8 cellular contexts compared by ENCODE assay signal in the genomic region with DNA sequence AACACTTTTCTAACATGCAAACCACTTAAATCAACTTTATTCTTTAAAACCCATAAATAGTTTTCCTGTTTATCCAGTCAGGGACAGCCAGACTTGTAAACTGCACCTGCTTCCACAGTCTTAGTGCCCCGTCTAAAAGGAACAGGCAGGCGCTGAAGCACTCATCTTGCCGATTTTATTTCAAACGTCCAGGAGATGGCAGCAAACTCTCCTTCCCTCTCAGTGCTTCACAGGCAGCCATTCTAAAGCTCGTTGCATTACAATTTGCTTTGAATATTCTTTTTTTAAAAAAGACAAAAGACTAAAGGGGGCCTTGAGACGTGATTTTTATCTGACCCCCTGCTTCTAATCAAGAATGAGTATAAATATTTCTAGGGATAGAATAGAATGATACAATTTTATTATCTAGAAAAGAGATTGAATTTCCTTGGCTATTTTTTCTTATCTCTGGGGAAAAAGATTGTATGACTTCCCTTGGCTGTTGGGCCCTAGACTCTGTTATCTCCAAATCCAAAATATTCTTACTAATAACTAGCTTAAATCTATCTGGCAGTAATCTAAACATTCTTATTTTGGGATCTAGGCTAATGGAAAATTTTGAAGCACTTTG.
DNase-seq lines count a peak whose midpoint lies in the region; ATAC-seq, FAIRE-seq and TF ChIP-seq lines count a peak whose summit lies in the region.

No MANE protein-coding gene starts in this region.

- 4% methylated on average over 6 of the region's 6 CpGs for WGBS in SK-N-SH (ENCODE audit: low lambda C conversion rate)

- POLR2A ChIA-PET in SK-N-SH (lab: Yijun Ruan, JAX): no interaction called here

- no peaks in the 10 kb centered on the region for H3K27me3 ChIP-seq in SK-N-SH (ENCODE audit: insufficient read depth)
- H3K27me3 ChIP-seq in astrocyte (ENCODE audit: insufficient read depth, low read length): no peaks in the 10 kb centered on the region

- ATAC-seq in Right ventricle myocardium inferior (peak; percentile 62), HG02610 (IDR thresholded peaks at IDR 0.05; ENCODE audit: unreplicated experiment) (peak; percentile 77)

- H3F3A ChIP-seq in SK-N-SH (replicated peaks; ENCODE audit: insufficient read depth): peaks cover 35% of the 10 kb centered on the region

- H3K4me3 ChIP-seq in SK-N-SH (ENCODE audit: low read depth in 2 of 2, low read length in 1 of 2): no peak overlapping the region
- H3K4me3 ChIP-seq in astrocyte (ENCODE audit: insufficient read depth, low read depth, low read length): no peak overlapping the region

- DNase-seq in Right ventricle myocardium inferior (ENCODE audit: missing footprints) (no peak), cardiac septum (ENCODE audit: low spot score) (no peak), NAMALWA (ENCODE audit: low spot score) (peak; percentile 95), SK-N-SH (peak; percentile 63), astrocyte (ENCODE audit: low read depth) (peak; percentile 49), iPS-NIHi11 (ENCODE audit: low spot score) (peak; percentile 70)
- peak; percentile 49 for DNase-seq in stimulated activated CD4-positive, alpha-beta T cell treated with anti-CD3 and anti-CD28 coated beads, Interleukin-15, amount 100 ng/mL, for 24 hours

- intact Hi-C loops in Right ventricle myocardium inferior (cut with DNase I): loop anchor here (5.0 kb wide), 3 partner anchors 60 to 300 kb away; no protein-coding TSS in a partner anchor
- intact Hi-C loops in cardiac septum (cut with DNase I): loop anchor here (2.0 to 5.0 kb wide), 5 partner anchors 59 to 295 kb away; a partner anchor contains a TSS

- TF ChIP-seq CTCF in SK-N-SH (IDR thresholded peaks at IDR 0.05) (peak; percentile 78), astrocyte (IDR thresholded peaks at IDR 0.05; ENCODE audit: insufficient read depth, low read depth, low read length) (peak; percentile 72)

- no peak for TF ChIP-seq EP300 in SK-N-SH (IDR thresholded peaks at IDR 0.05; ENCODE audit: borderline replicate concordance in 1 of 2, low read depth in 1 of 2, low read length in 1 of 2)

- FAIRE-seq in astrocyte (lab: Jason Lieb, UNC): peak; percentile 55

- H3K4me2 ChIP-seq in SK-N-SH: 0 out of 2 replicates have a peak overlapping the region, but pooled peaks have one; percentile 52
- H3K4me2 ChIP-seq in astrocyte (ENCODE audit: low read length): no peak overlapping the region

- H3K4me3 Mint-ChIP-seq in astrocyte (ENCODE audit: unreplicated experiment): no peak overlapping the region

- H3K27ac ChIP-seq in SK-N-SH (ENCODE audit: low read depth in 2 of 2, low read length in 1 of 2): peak overlapping the region; percentile 16 to 66; a peak in 1 of 4 replicates
- H3K27ac ChIP-seq in astrocyte (ENCODE audit: low read depth, low read length): no peak overlapping the region

- H3K9ac ChIP-seq in SK-N-SH (no peak overlapping the region), astrocyte (ENCODE audit: low read length) (no peak overlapping the region)

- H3K79me2 ChIP-seq in SK-N-SH (ENCODE audit: insufficient read depth) (no peaks in the 10 kb centered on the region), astrocyte (ENCODE audit: insufficient read depth, low read length) (no peaks in the 10 kb centered on the region)

- no peaks in the 10 kb centered on the region for H3K27me3 Mint-ChIP-seq in astrocyte (ENCODE audit: low read depth, unreplicated experiment)

- H3K9me3 Mint-ChIP-seq in astrocyte (ENCODE audit: unreplicated experiment): no peaks in the 10 kb centered on the region

- peaks cover 17% of the 10 kb centered on the region for H3K4me1 Mint-ChIP-seq in astrocyte (ENCODE audit: low read depth, unreplicated experiment)

- H3K9me3 ChIP-seq in SK-N-SH (no peaks in the 10 kb centered on the region), astrocyte (ENCODE audit: insufficient read depth, low read depth, low read length) (no peaks in the 10 kb centered on the region)

- H3K36me3 ChIP-seq in SK-N-SH (replicated peaks in 1 of 2; ENCODE audit: control insufficient read depth in 1 of 2, insufficient read depth in 2 of 2, low read length in 1 of 2) (peaks cover 0 to 17% of the 10 kb centered on the region in 2 experiments), astrocyte (ENCODE audit: insufficient read depth, low read length) (no peaks in the 10 kb centered on the region)

- peak; percentile 81 for TF ChIP-seq RAD21 in SK-N-SH (IDR thresholded peaks at IDR 0.05; ENCODE audit: low read length)

- no peaks in the 10 kb centered on the region for H3K9me2 ChIP-seq in SK-N-SH

- CTCF ChIA-PET in SK-N-SH (lab: Yijun Ruan, JAX): interaction anchor here (0.6 to 8.1 kb wide), 34 partner anchors 8 to 301 kb away, joined by 3 to 67 read pairs (median 4); a partner anchor contains a TSS

- H2AFZ ChIP-seq in SK-N-SH (ENCODE audit: low read depth): peak overlapping the region; percentile 54; the same call in 1 of the 2 replicates
- H2AFZ ChIP-seq in astrocyte (ENCODE audit: low read depth, low read length): no peak overlapping the region

- H4K20me1 ChIP-seq in SK-N-SH (ENCODE audit: insufficient read depth): no peaks in the 10 kb centered on the region
- no peaks in the 10 kb centered on the region for H4K20me1 ChIP-seq in astrocyte (ENCODE audit: insufficient read depth, low read length)

- peak overlapping the region; percentile 73 for H3K27ac Mint-ChIP-seq in astrocyte (ENCODE audit: unreplicated experiment)

- H3K36me3 Mint-ChIP-seq in astrocyte (ENCODE audit: low read depth, unreplicated experiment): no peaks in the 10 kb centered on the region

- H3K4me1 ChIP-seq in SK-N-SH (ENCODE audit: control insufficient read depth in 1 of 2, insufficient read depth in 2 of 2, low read depth in 1 of 2, low read length in 1 of 2): peaks cover 8 to 29% of the 10 kb centered on the region in 2 experiments
- H3K4me1 ChIP-seq in astrocyte (ENCODE audit: insufficient read depth, low read length): peaks cover 13% of the 10 kb centered on the region

TF ChIP-seq in SK-N-SH, 30 proteins besides CTCF, POLR2A, EP300 and RAD21:
- TF ChIP-seq POLR2AphosphoS5 (IDR thresholded peaks at IDR 0.05; ENCODE audit: low read depth, low read length) (0 out of 2 replicates have a peak, but pooled peaks have one; percentile 14), JUND (IDR thresholded peaks at IDR 0.05) (no peak), TEAD4 (IDR thresholded peaks at IDR 0.05; ENCODE audit: borderline replicate concordance, insufficient read depth) (no peak), RXRA (IDR thresholded peaks at IDR 0.05; ENCODE audit: borderline replicate concordance, low read depth) (no peak), YY1 (IDR thresholded peaks at IDR 0.05; ENCODE audit: low read depth) (peak; percentile 69; the same call in 1 of the 2 replicates), SMC3 (IDR thresholded peaks at IDR 0.05; ENCODE audit: low read depth, low read length) (peak; percentile 70), FOSL2 (IDR thresholded peaks at IDR 0.05; ENCODE audit: borderline replicate concordance, low read depth) (0 out of 2 replicates have a peak, but pooled peaks have one; percentile 4), TAF1 (IDR thresholded peaks at IDR 0.05; ENCODE audit: borderline replicate concordance, low read depth, low read length) (0 out of 2 replicates have a peak, but pooled peaks have one; percentile 10), GABPA (IDR thresholded peaks at IDR 0.05; ENCODE audit: low read depth) (no peak)
- TF ChIP-seq, protein P1, sequence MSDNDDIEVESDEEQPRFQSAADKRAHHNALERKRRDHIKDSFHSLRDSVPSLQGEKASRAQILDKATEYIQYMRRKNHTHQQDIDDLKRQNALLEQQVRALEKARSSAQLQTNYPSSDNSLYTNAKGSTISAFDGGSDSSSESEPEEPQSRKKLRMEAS (IDR thresholded peaks at IDR 0.05; ENCODE audit: low read depth): peak; percentile 19; the same call in 1 of the 2 replicates
- TF ChIP-seq, protein P2, sequence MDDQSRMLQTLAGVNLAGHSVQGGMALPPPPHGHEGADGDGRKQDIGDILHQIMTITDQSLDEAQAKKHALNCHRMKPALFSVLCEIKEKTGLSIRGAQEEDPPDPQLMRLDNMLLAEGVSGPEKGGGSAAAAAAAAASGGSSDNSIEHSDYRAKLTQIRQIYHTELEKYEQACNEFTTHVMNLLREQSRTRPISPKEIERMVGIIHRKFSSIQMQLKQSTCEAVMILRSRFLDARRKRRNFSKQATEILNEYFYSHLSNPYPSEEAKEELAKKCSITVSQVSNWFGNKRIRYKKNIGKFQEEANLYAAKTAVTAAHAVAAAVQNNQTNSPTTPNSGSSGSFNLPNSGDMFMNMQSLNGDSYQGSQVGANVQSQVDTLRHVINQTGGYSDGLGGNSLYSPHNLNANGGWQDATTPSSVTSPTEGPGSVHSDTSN (IDR thresholded peaks at IDR 0.05): no peak

Comparison
In these comparisons a context has a peak if more than half of its experiments do, and no peak if none do; other contexts are left out.
1. DNase-seq: peak in NAMALWA (single experiment), SK-N-SH (single experiment), astrocyte (single experiment), iPS-NIHi11 (single experiment) and stimulated activated CD4-positive, alpha-beta T cell treated with anti-CD3 and anti-CD28 coated beads, Interleukin-15, amount 100 ng/mL, for 24 hours (single experiment); none in Right ventricle myocardium inferior (single experiment) and cardiac septum (single experiment).